Comparison of ENCODE assay signal across 8 cellular contexts in genomic region chr1:199463521-199464127, GRCh38.
DNase-seq lines count a peak whose midpoint lies in the region; ATAC-seq and TF ChIP-seq lines count a peak whose summit lies in the region.
"Had no signal": no experiment of that assay in that cellular context is flagged by ENCODE, and none has a peak within 500 bp of the region (broad histone marks: within the 10 kb centered on the region; RNA-seq: fewer than 3 reads in every experiment).

No MANE protein-coding gene starts in this region.

- peak; percentile 75 for DNase-seq in ELR (ENCODE audit: low read depth)
- peak; percentile 83 for DNase-seq in iris pigment epithelial cell (ENCODE audit: low read depth)
- no peak for DNase-seq in activated effector memory CD4-positive, alpha-beta T cell treated with Interleukin-2 at 50 U/mL for 16 hours
- DNase-seq: activated T-cell treated with anti-CD3 and anti-CD28 coated beads, Interleukin-2, amount 50 U/mL, for 4 hours had no signal

- H3K27ac ChIP-seq in KOPT-K1 (ENCODE audit: low read depth, low read length, poor library complexity, severe bottlenecking): peak overlapping the region; percentile 33
- H3K27ac ChIP-seq in VCaP: no peak overlapping the region

- ATAC-seq in GM21360 (IDR thresholded peaks at IDR 0.05; ENCODE audit: unreplicated experiment) (peak; percentile 72), HG03097 (IDR thresholded peaks at IDR 0.05; ENCODE audit: low FRiP score, unreplicated experiment) (no peak)

- peak; percentile 83 for TF ChIP-seq CTCF in VCaP (conservative IDR thresholded peaks at IDR 0.05)

- peaks cover 20% of the 10 kb centered on the region for H3K9me3 ChIP-seq in KOPT-K1 (ENCODE audit: insufficient read depth, low read length, poor library complexity, severe bottlenecking)

- no peaks in the 10 kb centered on the region for H3K36me3 ChIP-seq in KOPT-K1 (ENCODE audit: insufficient read depth, low read length)
